ENCODE assay signal across 8 cellular contexts in genomic region chr13:20943519-20944012, GRCh38. TPM values are rescaled to one million over a fixed set of nuclear protein-coding genes. Genes with fewer than 3 reads are reported as not detected.
A peak's percentile ranks its signal among the peaks of the same experiment; 100 is the strongest.
DNase-seq lines count a peak whose midpoint lies in the region; ATAC-seq, FAIRE-seq and TF ChIP-seq lines count a peak whose summit lies in the region.

No MANE protein-coding gene starts in this region.

- peak in 2 of 3 donors; percentile 55 to 85 for TF ChIP-seq CTCF in lower leg skin (IDR thresholded peaks at IDR 0.05)

- ATAC-seq in HG02885 (IDR thresholded peaks at IDR 0.05; ENCODE audit: poor library complexity, unreplicated experiment) = peak; percentile 82
- no peak for ATAC-seq in GM21381 (IDR thresholded peaks at IDR 0.05; ENCODE audit: unreplicated experiment)

- DNase-seq in NCI-H748 (lab: John Stamatoyannopoulos, UW; ENCODE audit: unreplicated experiment) (peak; percentile 86), dermis microvascular lymphatic vessel endothelial cell (ENCODE audit: low read depth in 2 of 2) (peak; percentile 64 to 88), lower leg skin (ENCODE audit: low spot score in 2 of 2) (peak; percentile 91 to 97)
- peak; percentile 53 for DNase-seq in activated CD4-positive, alpha-beta T cell treated with anti-CD3 and anti-CD28 coated beads, Interleukin-2, amount 50 U/mL, for 1 hour
- DNase-seq in stimulated activated CD4-positive, alpha-beta T cell treated with anti-CD3 and anti-CD28 coated beads, Interleukin-4, amount 100 ng/mL, for 1 hour = peak; percentile 64

- peak; percentile 98 for FAIRE-seq in G401.6 (lab: Jason Lieb, UNC)

- WGBS in lower leg skin, 2 donors = 19 to 22% methylated on average over 14 of the region's 14 CpGs

- no peak overlapping the region for H3K4me3 ChIP-seq in lower leg skin (ENCODE audit: low read depth, poor library complexity, severe bottlenecking)

- no peak for TF ChIP-seq POLR2A in lower leg skin (IDR thresholded peaks at IDR 0.05)

- intact Hi-C loops in lower leg skin (cut with DNase I; ENCODE audit: low total_unique reads) = no loop called here

RNA-seq across cellular contexts. Expression of gene XPO4, which starts 41.0 kb away (rescaled TPM):
- 21.3 and 22.0 TPM in 2 replicates for total RNA-seq in dermis microvascular lymphatic vessel endothelial cell
- total RNA-seq in lower leg skin = 10 to 100 TPM in 3 of 4 donors, 1 to 10 TPM in 1; 8.9 to 16.1 (median 13.8) TPM
